ENCODE assay signal across 9 cellular contexts in genomic region chr10:6667679-6668270, GRCh38.
DNase-seq lines count a peak whose midpoint lies in the region; ATAC-seq and TF ChIP-seq lines count a peak whose summit lies in the region.
"Had no signal": no experiment of that assay in that cellular context is flagged by ENCODE, and none has a peak within 500 bp of the region (broad histone marks: within the 10 kb centered on the region; RNA-seq: fewer than 3 reads in every experiment).

No MANE protein-coding gene starts in this region.

- intact Hi-C loops in CD4-positive, alpha-beta T cell (cut with DNase I, micrococcal nuclease) = loop anchor here (5.0 to 10.0 kb wide), 4 partner anchors 85 to 563 kb away; partner anchors contain the start of genes PFKFB3 (in 1 of the 2) and PRKCQ (in 1 of the 2)

- H3K4me2 ChIP-seq in osteoblast (ENCODE audit: insufficient read depth, low read length) = no peak overlapping the region

- no peaks in the 10 kb centered on the region for H3K9me3 ChIP-seq in CD4-positive, alpha-beta T cell (ENCODE audit: control insufficient read depth, low read length)
- H3K9me3 ChIP-seq in osteoblast (ENCODE audit: low read depth, low read length) = no peaks in the 10 kb centered on the region

- H3K27me3 ChIP-seq in CD4-positive, alpha-beta T cell (ENCODE audit: control insufficient read depth, insufficient read depth, low read length) = no peaks in the 10 kb centered on the region
- H3K27me3 ChIP-seq in H7 (ENCODE audit: control insufficient read depth, insufficient read depth, low read length) (no peaks in the 10 kb centered on the region), osteoblast (ENCODE audit: insufficient read depth, low read length) (no peaks in the 10 kb centered on the region)

- H3K9me3 Mint-ChIP-seq in CD4-positive, alpha-beta T cell = no peaks in the 10 kb centered on the region
- H3K9me3 Mint-ChIP-seq in endothelial cell (ENCODE audit: unreplicated experiment) = no peaks in the 10 kb centered on the region
- H3K9me3 Mint-ChIP-seq: memory B cell had no signal

- H3K4me1 Mint-ChIP-seq in CD4-positive, alpha-beta T cell (ENCODE audit: low read depth) = peaks cover 31% of the 10 kb centered on the region
- peaks cover 9% of the 10 kb centered on the region for H3K4me1 Mint-ChIP-seq in endothelial cell (ENCODE audit: unreplicated experiment)
- H3K4me1 Mint-ChIP-seq: memory B cell had no signal

- TF ChIP-seq CTCF in CD4-positive, alpha-beta T cell (IDR thresholded peaks at IDR 0.05) = peak; percentile 78
- TF ChIP-seq CTCF in endothelial cell (IDR thresholded peaks at IDR 0.05; ENCODE audit: unreplicated experiment) (peak; percentile 72), osteoblast (IDR thresholded peaks at IDR 0.05; ENCODE audit: extremely low read depth, low read depth, low read length) (peak; percentile 59)

- H3K4me3 ChIP-seq in H7 (ENCODE audit: insufficient read depth, low read depth, low read length) (no peak overlapping the region), osteoblast (ENCODE audit: insufficient read depth, low read length) (no peak overlapping the region)

- no peak overlapping the region for H3K27ac ChIP-seq in CD4-positive, alpha-beta T cell (ENCODE audit: low read depth, low read length)
- no peak overlapping the region for H3K27ac ChIP-seq in osteoblast (ENCODE audit: low read depth, low read length)

- POLR2A ChIA-PET in CD4-positive, alpha-beta T cell (lab: Charles Lee) = no interaction called here

- no peak overlapping the region for H2AFZ ChIP-seq in osteoblast (ENCODE audit: low read length)

- H3K4me3 Mint-ChIP-seq in CD4-positive, alpha-beta T cell = no peak overlapping the region
- no peak overlapping the region for H3K4me3 Mint-ChIP-seq in endothelial cell (ENCODE audit: unreplicated experiment)
- H3K4me3 Mint-ChIP-seq: memory B cell had no signal

- CTCF ChIA-PET in CD4-positive, alpha-beta T cell (lab: Charles Lee) = interaction anchor here (0.6 to 2.7 kb wide), 11 partner anchors 10 to 266 kb away, joined by 3 to 16 read pairs (median 4); no protein-coding TSS in a partner anchor

- no peaks in the 10 kb centered on the region for H4K20me1 ChIP-seq in osteoblast (ENCODE audit: insufficient read depth, low read length)

- H3K27ac Mint-ChIP-seq in CD4-positive, alpha-beta T cell = no peak overlapping the region
- H3K27ac Mint-ChIP-seq in endothelial cell (ENCODE audit: unreplicated experiment) = no peak overlapping the region
- H3K27ac Mint-ChIP-seq: memory B cell had no signal

- H3K4me1 ChIP-seq in osteoblast (ENCODE audit: insufficient read depth, low read length) = no peaks in the 10 kb centered on the region

- H3K36me3 ChIP-seq in H7 (replicated peaks; ENCODE audit: control insufficient read depth, insufficient read depth, low read length) = no peaks in the 10 kb centered on the region
- H3K36me3 ChIP-seq in osteoblast (ENCODE audit: insufficient read depth, low read length) = no peaks in the 10 kb centered on the region

- H3K27me3 Mint-ChIP-seq in CD4-positive, alpha-beta T cell = no peaks in the 10 kb centered on the region
- no peaks in the 10 kb centered on the region for H3K27me3 Mint-ChIP-seq in endothelial cell (ENCODE audit: unreplicated experiment)

- no peaks in the 10 kb centered on the region for H3K79me2 ChIP-seq in osteoblast (ENCODE audit: insufficient read depth, low read length)

- DNase-seq in CD4-positive, alpha-beta T cell = peak in 7 of 10 experiments; percentile 7 to 29 (median 12)
- DNase-seq in H7 = peak; percentile 16
- peak; percentile 25 for DNase-seq in SK-N-DZ (ENCODE audit: low spot score)
- DNase-seq in endothelial cell (ENCODE audit: low spot score) = peak; percentile 64
- DNase-seq in osteoblast (ENCODE audit: insufficient read length, low spot score, missing footprints) = peak; percentile 38
- DNase-seq in occipital lobe (lab: John Stamatoyannopoulos, UW) = no peak

- ATAC-seq in CD4-positive, alpha-beta T cell (ENCODE audit: poor library complexity) = no peak
- no peak for ATAC-seq in HG02798 (IDR thresholded peaks at IDR 0.05; ENCODE audit: poor library complexity, unreplicated experiment)
- no peak for ATAC-seq in HG02678 (IDR thresholded peaks at IDR 0.05; ENCODE audit: unreplicated experiment)

- no peaks in the 10 kb centered on the region for H3K36me3 Mint-ChIP-seq in CD4-positive, alpha-beta T cell (ENCODE audit: low read depth)
- H3K36me3 Mint-ChIP-seq in endothelial cell (ENCODE audit: low read depth, unreplicated experiment) = no peaks in the 10 kb centered on the region
- H3K36me3 Mint-ChIP-seq: memory B cell had no signal
